Comparison of ENCODE assay signal across 8 cellular contexts in genomic region chr11:2901854-2902783, GRCh38. TPM values are rescaled to one million over a fixed set of nuclear protein-coding genes. Genes with fewer than 3 reads are reported as not detected.
DNase-seq lines count a peak whose midpoint lies in the region; ATAC-seq lines count a peak whose summit lies in the region.

No MANE protein-coding gene starts in this region.

- H3K36me3 Mint-ChIP-seq in effector memory CD8-positive, alpha-beta T cell (ENCODE audit: insufficient read depth): peaks cover 4% of the 10 kb centered on the region

- H3K27ac Mint-ChIP-seq in effector memory CD8-positive, alpha-beta T cell: peak overlapping the region in 1 of 2 donors; percentile 32

- no peaks in the 10 kb centered on the region for H3K27me3 Mint-ChIP-seq in effector memory CD8-positive, alpha-beta T cell

- peak overlapping the region; percentile 71 to 92 for H3K4me3 Mint-ChIP-seq in effector memory CD8-positive, alpha-beta T cell

- peak; percentile 97 for ATAC-seq in GM19372 (IDR thresholded peaks at IDR 0.05; ENCODE audit: low read depth, unreplicated experiment)
- ATAC-seq in HG03520 (IDR thresholded peaks at IDR 0.05; ENCODE audit: unreplicated experiment): peak; percentile 93
- ATAC-seq in effector memory CD8-positive, alpha-beta T cell (replicated peaks): peak; percentile 79

- H3K9me3 Mint-ChIP-seq in effector memory CD8-positive, alpha-beta T cell: peaks cover 0 to 5% of the 10 kb centered on the region in 2 donors

- peak; percentile 96 for DNase-seq in CD1c-positive myeloid dendritic cell (ENCODE audit: extremely low spot score)
- peak; percentile 47 for DNase-seq in NCI-H82 treated with DMSO at 0.1 percent for 48 hours (lab: John Stamatoyannopoulos, UW; ENCODE audit: unreplicated experiment)
- peak; percentile 68 to 78 for DNase-seq in activated CD8-positive, alpha-beta memory T cell treated with anti-CD3 and anti-CD28 coated beads for 1 hour (ENCODE audit: extremely low read depth in 1 of 2, low read depth in 1 of 2)
- peak; percentile 74 to 84 (median 83) for DNase-seq in effector memory CD8-positive, alpha-beta T cell
- DNase-seq in mesenteric fat pad (ENCODE audit: low spot score): peak; percentile 99
- DNase-seq in stimulated activated CD8-positive, alpha-beta memory T cell treated with anti-CD3 and anti-CD28 coated beads, Interleukin-15, amount 100 ng/mL, for 24 hours (ENCODE audit: low read depth): peak; percentile 78

- peaks cover 40 to 45% of the 10 kb centered on the region in 2 donors for H3K4me1 Mint-ChIP-seq in effector memory CD8-positive, alpha-beta T cell (ENCODE audit: low read depth in 2 of 2)

RNA-seq across cellular contexts. Expression of gene CDKN1C, which starts 16.5 kb away (rescaled TPM):
- 252 TPM for total RNA-seq in mesenteric fat pad

RNA-seq across cellular contexts. Expression of gene PHLDA2, which starts 27.1 kb away (rescaled TPM):
- total RNA-seq in mesenteric fat pad: 6.8 TPM

Comparison
In these comparisons a context has a peak if more than half of its experiments do, and no peak if none do; other contexts are left out.
1. Peak in every context shown above with its lines: DNase-seq and ATAC-seq.
2. DNase-seq: peak in every context shown above with its lines; median percentile 99 in mesenteric fat pad; 96 in CD1c-positive myeloid dendritic cell; 83 in effector memory CD8-positive, alpha-beta T cell; 78 in stimulated activated CD8-positive, alpha-beta memory T cell treated with anti-CD3 and anti-CD28 coated beads, Interleukin-15, amount 100 ng/mL, for 24 hours; 73 in activated CD8-positive, alpha-beta memory T cell treated with anti-CD3 and anti-CD28 coated beads for 1 hour; 47 in NCI-H82 treated with DMSO at 0.1 percent for 48 hours.